ENCODE assay signal across 26 cellular contexts in genomic region chr13:43293561-43293960, GRCh38.
"Had no signal": no experiment of that assay in that cellular context is flagged by ENCODE, and none has a peak within 500 bp of the region (broad histone marks: within the 10 kb centered on the region; RNA-seq: fewer than 3 reads in every experiment).

No MANE protein-coding gene starts in this region.

- ATAC-seq: activated CD8-positive, alpha-beta T cell treated with anti-CD3 and anti-CD28 coated beads for 36 hours; T-cell; T-helper 17 cell had no signal

- DNase-seq: activated B cell treated with CpG ODN at 0.5 μM for 24 hours; activated CD4-positive, alpha-beta memory T cell treated with anti-CD3 and anti-CD28 coated beads for 36 hours; activated CD4-positive, alpha-beta T cell treated with anti-CD3 and anti-CD28 coated beads for 4 hours; activated CD4-positive, alpha-beta T cell treated with anti-CD3 and anti-CD28 coated beads, Interleukin-2, amount 10 ng/mL, durations not matched to agents 24 days and 14 days; activated CD4-positive, alpha-beta T cell treated with anti-CD3 and anti-CD28 coated beads, Interleukin-2, amount 50 U/mL, for 1 hour; activated CD4-positive, alpha-beta T cell treated with anti-CD3 and anti-CD28 coated beads, Interleukin-2, amount 50 U/mL, for 4 hours; activated CD4-positive, CD25-positive, alpha-beta regulatory T cell treated with anti-CD3 and anti-CD28 coated beads, Interleukin-2, amount 50 U/mL, for 72 hours; activated CD8-positive, alpha-beta memory T cell treated with anti-CD3 and anti-CD28 coated beads, Interleukin-2, amount 50 U/mL, for 4 hours; activated effector memory CD4-positive, alpha-beta T cell treated with anti-CD3 and anti-CD28 coated beads, Interleukin-2, amount 50 U/mL, for 16 hours; activated gamma-delta T cell treated with Interleukin-2 at 50 U/mL for 16 hours; activated naive CD4-positive, alpha-beta T cell; activated naive CD4-positive, alpha-beta T cell treated with anti-CD3 and anti-CD28 coated beads for 36 hours; activated naive CD4-positive, alpha-beta T cell treated with anti-CD3 and anti-CD28 coated beads, Interleukin-2, amount 50 U/mL, for 16 hours; activated T-cell treated with anti-CD3 and anti-CD28 coated beads for 4 hours; activated T-cell treated with anti-CD3 and anti-CD28 coated beads, Interleukin-2, amount 50 U/mL, for 1 hour; activated T-cell treated with anti-CD3 and anti-CD28 coated beads, Interleukin-2, amount 50 U/mL, for 4 hours; amygdala; anterior cingulate cortex; caudate nucleus; cerebellar nuclear complex; T-cell; T-helper 17 cell had no signal

- H3K4me3 ChIP-seq: ascending aorta, cardiac muscle cell had no signal

- H3K36me3 ChIP-seq: ascending aorta, cardiac muscle cell had no signal

- H3K9me3 ChIP-seq: ascending aorta had no signal

- H3K27me3 ChIP-seq: ascending aorta, cardiac muscle cell had no signal

- H3K27ac ChIP-seq: ascending aorta, cardiac muscle cell, VCaP had no signal

- H3K4me1 ChIP-seq: ascending aorta had no signal
